Comparison of ENCODE assay signal across 8 cellular contexts in genomic region chr15:63156708-63157065, GRCh38. TPM values are rescaled to one million over a fixed set of nuclear protein-coding genes. Genes with fewer than 3 reads are reported as not detected.
DNase-seq lines count a peak whose midpoint lies in the region; ATAC-seq and TF ChIP-seq lines count a peak whose summit lies in the region.

No MANE protein-coding gene starts in this region.

- H3K36me3 ChIP-seq in CD4-positive, CD25-positive, alpha-beta regulatory T cell (ENCODE audit: control insufficient read depth, insufficient read depth, low read length), result peaks cover 13% of the 10 kb centered on the region
- H3K36me3 ChIP-seq in SK-N-MC (ENCODE audit: insufficient read depth, low read length), result peaks cover 8% of the 10 kb centered on the region
- H3K36me3 ChIP-seq in left lung, result peaks cover 0 to 32% of the 10 kb centered on the region in 2 donors

- intact Hi-C loops in left lung (cut with DNase I), result no loop called here

- H3K9me3 Mint-ChIP-seq in CD4-positive, CD25-positive, alpha-beta regulatory T cell, result peaks cover 0 to 2% (median 0%) of the 10 kb centered on the region in 7 donors
- H3K9me3 Mint-ChIP-seq in stimulated activated naive CD8-positive, alpha-beta T cell treated with anti-CD3 and anti-CD28 coated beads, Interleukin-15, amount 100 ng/mL, for 72 hours, result peaks cover 0 to 7% of the 10 kb centered on the region in 2 donors

- peak overlapping the region; percentile 98 to 100 (median 100) for H3K4me3 Mint-ChIP-seq in CD4-positive, CD25-positive, alpha-beta regulatory T cell
- peak overlapping the region; percentile 95 to 99 for H3K4me3 Mint-ChIP-seq in stimulated activated naive CD8-positive, alpha-beta T cell treated with anti-CD3 and anti-CD28 coated beads, Interleukin-15, amount 100 ng/mL, for 72 hours

- H3K27me3 ChIP-seq in CD4-positive, CD25-positive, alpha-beta regulatory T cell (ENCODE audit: control insufficient read depth, insufficient read depth, low read length), result no peaks in the 10 kb centered on the region
- H3K27me3 ChIP-seq in left lung, result no peaks in the 10 kb centered on the region

- peak overlapping the region; percentile 94 to 100 (median 99) for H3K27ac Mint-ChIP-seq in CD4-positive, CD25-positive, alpha-beta regulatory T cell
- peak overlapping the region; percentile 98 for H3K27ac Mint-ChIP-seq in stimulated activated naive CD8-positive, alpha-beta T cell treated with anti-CD3 and anti-CD28 coated beads, Interleukin-15, amount 100 ng/mL, for 72 hours

- peak in 1 of 3 donors; percentile 42 for DNase-seq in CD4-positive, CD25-positive, alpha-beta regulatory T cell
- DNase-seq in HCEC 1CT (peak; percentile 51), SK-N-MC (ENCODE audit: low read depth, low spot score) (no peak), dermis blood vessel endothelial cell (peak; percentile 56), left lung (no peak)
- peak in 1 of 2 donors; percentile 16 for DNase-seq in stimulated activated naive CD8-positive, alpha-beta T cell treated with anti-CD3 and anti-CD28 coated beads, Interleukin-15, amount 100 ng/mL, for 72 hours

- peaks cover 9% of the 10 kb centered on the region for H3K36me3 Mint-ChIP-seq in CD4-positive, CD25-positive, alpha-beta regulatory T cell

- peak overlapping the region; percentile 80 for H3K9ac ChIP-seq in SK-N-MC (ENCODE audit: insufficient read length)

- peaks cover 19 to 39% (median 29%) of the 10 kb centered on the region in 4 donors for H3K4me1 Mint-ChIP-seq in CD4-positive, CD25-positive, alpha-beta regulatory T cell
- peaks cover 10% of the 10 kb centered on the region for H3K4me1 Mint-ChIP-seq in stimulated activated naive CD8-positive, alpha-beta T cell treated with anti-CD3 and anti-CD28 coated beads, Interleukin-15, amount 100 ng/mL, for 72 hours

- no peak for ATAC-seq in CD4-positive, CD25-positive, alpha-beta regulatory T cell (ENCODE audit: low read depth in 2 of 2)
- ATAC-seq in left lung (peak; percentile 57), GM21360 (IDR thresholded peaks at IDR 0.05; ENCODE audit: unreplicated experiment) (no peak), GM19035 (IDR thresholded peaks at IDR 0.05; ENCODE audit: unreplicated experiment) (no peak)
- no peak for ATAC-seq in stimulated activated naive CD8-positive, alpha-beta T cell treated with anti-CD3 and anti-CD28 coated beads, Interleukin-15, amount 100 ng/mL, for 72 hours

- peaks cover 17% of the 10 kb centered on the region for H3K4me1 ChIP-seq in CD4-positive, CD25-positive, alpha-beta regulatory T cell (ENCODE audit: control insufficient read depth, insufficient read depth, low read length, poor library complexity, severe bottlenecking)
- peaks cover 16 to 35% of the 10 kb centered on the region in 2 donors for H3K4me1 ChIP-seq in left lung

- peak overlapping the region; percentile 77 for H3K27ac ChIP-seq in CD4-positive, CD25-positive, alpha-beta regulatory T cell (ENCODE audit: insufficient read depth, low read length, poor library complexity, severe bottlenecking)
- H3K27ac ChIP-seq in SK-N-MC, result peak overlapping the region; percentile 89; the same call in 1 of the 2 replicates
- H3K27ac ChIP-seq in left lung, result peak overlapping the region; percentile 96 to 99

- peak overlapping the region; percentile 93 for H3K4me3 ChIP-seq in CD4-positive, CD25-positive, alpha-beta regulatory T cell (ENCODE audit: low read depth, low read length)
- peak overlapping the region; percentile 90 for H3K4me3 ChIP-seq in SK-N-MC
- H3K4me3 ChIP-seq in left lung, result peak overlapping the region; percentile 68 to 83

- no peaks in the 10 kb centered on the region for H3K27me3 Mint-ChIP-seq in CD4-positive, CD25-positive, alpha-beta regulatory T cell
- no peaks in the 10 kb centered on the region for H3K27me3 Mint-ChIP-seq in stimulated activated naive CD8-positive, alpha-beta T cell treated with anti-CD3 and anti-CD28 coated beads, Interleukin-15, amount 100 ng/mL, for 72 hours

- H3K9me3 ChIP-seq in CD4-positive, CD25-positive, alpha-beta regulatory T cell (ENCODE audit: control insufficient read depth in 2 of 2, low read length in 2 of 2), result no peaks in the 10 kb centered on the region
- H3K9me3 ChIP-seq in SK-N-MC (ENCODE audit: low read depth, low read length), result no peaks in the 10 kb centered on the region
- no peaks in the 10 kb centered on the region for H3K9me3 ChIP-seq in left lung

- no peak for TF ChIP-seq CTCF in left lung (IDR thresholded peaks at IDR 0.05)

RNA-seq across cellular contexts. Expression of gene RPS27L, which starts 0.6 kb away (rescaled TPM):
- total RNA-seq in CD4-positive, CD25-positive, alpha-beta regulatory T cell, result 94.0 TPM
- 100 to 1,000 TPM; 264 to 422 (median 337) TPM for polyA plus RNA-seq in CD4-positive, CD25-positive, alpha-beta regulatory T cell
- total RNA-seq in dermis blood vessel endothelial cell (285 and 407 TPM in 2 replicates), left lung (100 to 1,000 TPM; 158 to 242 TPM)

RNA-seq across cellular contexts. Expression of gene RAB8B, which starts 32.7 kb away (rescaled TPM):
- 114 TPM for total RNA-seq in CD4-positive, CD25-positive, alpha-beta regulatory T cell
- polyA plus RNA-seq in CD4-positive, CD25-positive, alpha-beta regulatory T cell, result 10 to 100 TPM; 67.4 to 82.4 (median 74.4) TPM
- total RNA-seq in dermis blood vessel endothelial cell, result 81.5 and 95.7 TPM in 2 replicates
- 10 to 100 TPM; 45.1 to 60.2 TPM for total RNA-seq in left lung

RNA-seq across cellular contexts. Expression of gene LACTB, which starts 35.0 kb away (rescaled TPM):
- total RNA-seq in CD4-positive, CD25-positive, alpha-beta regulatory T cell, result 8.5 TPM
- 10 to 100 TPM in 2 of 4 donors, 1 to 10 TPM in 2; 7.5 to 11.8 (median 9.8) TPM for polyA plus RNA-seq in CD4-positive, CD25-positive, alpha-beta regulatory T cell
- total RNA-seq in dermis blood vessel endothelial cell (45.1 and 47.1 TPM in 2 replicates), left lung (10 to 100 TPM; 28.4 to 41.8 TPM)

Comparison
In these comparisons a context has a peak if more than half of its experiments do, and no peak if none do; other contexts are left out.
1. DNase-seq: peak in HCEC 1CT (single experiment) and dermis blood vessel endothelial cell (single experiment); none in SK-N-MC (single experiment) and left lung (0 of 2).
2. Peak in every context shown above with its lines, with median percentiles within 50 percentile points of each other: H3K27ac ChIP-seq and H3K4me3 ChIP-seq.